Comparison of ENCODE assay signal across 15 cellular contexts in the genomic region with DNA sequence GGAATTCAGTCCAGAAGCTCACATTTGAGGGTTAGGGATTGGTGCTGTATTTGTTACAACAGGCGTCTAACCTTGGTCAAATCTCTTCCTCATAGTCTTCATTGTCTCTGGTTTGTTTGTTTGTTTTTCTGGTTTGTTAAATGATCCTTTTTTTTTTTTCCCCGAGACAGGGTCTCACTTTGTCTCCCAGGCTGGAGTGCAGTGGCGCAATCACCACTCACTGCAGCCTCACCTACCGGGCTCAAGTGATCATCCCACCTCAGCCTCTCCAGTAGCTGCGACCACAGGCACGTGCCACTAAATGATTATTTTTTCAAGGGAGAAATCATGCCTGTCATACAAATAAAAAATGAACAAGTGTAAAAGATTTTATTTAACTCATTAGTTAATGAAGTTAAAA. TPM values are rescaled to one million over a fixed set of nuclear protein-coding genes. Genes with fewer than 3 reads are reported as not detected.
DNase-seq lines count a peak whose midpoint lies in the region; ATAC-seq, FAIRE-seq and TF ChIP-seq lines count a peak whose summit lies in the region.
"Had no signal": no experiment of that assay in that cellular context is flagged by ENCODE, and none has a peak within 500 bp of the region (broad histone marks: within the 10 kb centered on the region; RNA-seq: fewer than 3 reads in every experiment).

No MANE protein-coding gene starts in this region.

- no peak for TF ChIP-seq POLR2A in transverse colon (IDR thresholded peaks at IDR 0.05)

- H3K4me1 Mint-ChIP-seq in activated CD4-positive, alpha-beta memory T cell treated with anti-CD3 and anti-CD28 coated beads, Interleukin-2, amount 10 ng/mL, durations not matched to agents 7 days and 5 days, result peaks cover 34% of the 10 kb centered on the region
- peaks cover 11% of the 10 kb centered on the region for H3K4me1 Mint-ChIP-seq in activated CD4-positive, alpha-beta memory T cell treated with anti-CD3 and anti-CD28 coated beads for 36 hours (ENCODE audit: low read depth)
- peaks cover 12% of the 10 kb centered on the region for H3K4me1 Mint-ChIP-seq in Calu3 (ENCODE audit: low read depth, unreplicated experiment)
- peaks cover 10% of the 10 kb centered on the region for H3K4me1 Mint-ChIP-seq in astrocyte (ENCODE audit: low read depth, unreplicated experiment)
- peaks cover 9% of the 10 kb centered on the region for H3K4me1 Mint-ChIP-seq in neural crest cell

- POLR2A ChIA-PET in activated CD4-positive, alpha-beta memory T cell treated with anti-CD3 and anti-CD28 coated beads, Interleukin-2, amount 10 ng/mL, durations not matched to agents 7 days and 5 days (lab: Charles Lee), result interaction anchor here (1.0 kb wide), 1 partner anchor 11 kb away, joined by 3 read pairs; no protein-coding TSS in a partner anchor
- POLR2A ChIA-PET in activated CD4-positive, alpha-beta memory T cell treated with anti-CD3 and anti-CD28 coated beads for 36 hours (lab: Charles Lee), result interaction anchor here (0.6 kb wide), 1 partner anchor 71 kb away, joined by 3 read pairs; no protein-coding TSS in a partner anchor

- TF ChIP-seq EP300 in transverse colon (IDR thresholded peaks at IDR 0.05; ENCODE audit: low read depth), result no peak

- H3K27me3 Mint-ChIP-seq in activated CD4-positive, alpha-beta memory T cell treated with anti-CD3 and anti-CD28 coated beads, Interleukin-2, amount 10 ng/mL, durations not matched to agents 7 days and 5 days, result peaks cover 19% of the 10 kb centered on the region
- H3K27me3 Mint-ChIP-seq in activated CD4-positive, alpha-beta memory T cell treated with anti-CD3 and anti-CD28 coated beads for 36 hours, result peaks cover 24% of the 10 kb centered on the region
- peaks cover 50% of the 10 kb centered on the region for H3K27me3 Mint-ChIP-seq in Calu3 (ENCODE audit: unreplicated experiment)
- no peaks in the 10 kb centered on the region for H3K27me3 Mint-ChIP-seq in astrocyte (ENCODE audit: low read depth, unreplicated experiment)
- peaks cover 3% of the 10 kb centered on the region for H3K27me3 Mint-ChIP-seq in neural crest cell (ENCODE audit: low read depth)

- H3K9ac ChIP-seq in astrocyte (ENCODE audit: low read length), result no peak overlapping the region

- no peaks in the 10 kb centered on the region for H3K27me3 ChIP-seq in astrocyte (ENCODE audit: insufficient read depth, low read length)
- no peaks in the 10 kb centered on the region for H3K27me3 ChIP-seq in transverse colon

- peak overlapping the region; percentile 75 for H3K4me3 Mint-ChIP-seq in activated CD4-positive, alpha-beta memory T cell treated with anti-CD3 and anti-CD28 coated beads, Interleukin-2, amount 10 ng/mL, durations not matched to agents 7 days and 5 days
- no peak overlapping the region for H3K4me3 Mint-ChIP-seq in activated CD4-positive, alpha-beta memory T cell treated with anti-CD3 and anti-CD28 coated beads for 36 hours
- H3K4me3 Mint-ChIP-seq in Calu3 (ENCODE audit: low read depth, unreplicated experiment), result peak overlapping the region; percentile 70
- H3K4me3 Mint-ChIP-seq in astrocyte (ENCODE audit: unreplicated experiment), result peak overlapping the region; percentile 65
- peak overlapping the region; percentile 62 for H3K4me3 Mint-ChIP-seq in neural crest cell

- no peak for ATAC-seq in GM19452 (IDR thresholded peaks at IDR 0.05; ENCODE audit: unreplicated experiment)

- H3K36me3 ChIP-seq in astrocyte (ENCODE audit: insufficient read depth, low read length) (no peaks in the 10 kb centered on the region), transverse colon (no peaks in the 10 kb centered on the region)

- CTCF ChIA-PET in activated CD4-positive, alpha-beta memory T cell treated with anti-CD3 and anti-CD28 coated beads, Interleukin-2, amount 10 ng/mL, durations not matched to agents 7 days and 5 days (lab: Charles Lee), result interaction anchor here (0.7 to 1.1 kb wide), 4 partner anchors 12 to 284 kb away, joined by 3 to 6 read pairs (median 4); no protein-coding TSS in a partner anchor
- CTCF ChIA-PET in activated CD4-positive, alpha-beta memory T cell treated with anti-CD3 and anti-CD28 coated beads for 36 hours (lab: Charles Lee), result interaction anchor here (0.8 to 5.6 kb wide), 4 partner anchors 12 to 284 kb away, joined by 3 to 41 read pairs (median 4); a partner anchor contains a TSS
- CTCF ChIA-PET in Calu3 (lab: Charles Lee), result interaction anchor here (1.1 to 1.3 kb wide), 2 partner anchors 284 to 446 kb away, joined by 3 to 7 read pairs; no protein-coding TSS in a partner anchor

- WGBS in transverse colon (ENCODE audit: low coverage in 1 of 2), 2 donors, result 73 to 81% methylated on average over 6 of the region's 6 CpGs

- H3K79me2 ChIP-seq in astrocyte (ENCODE audit: insufficient read depth, low read length), result no peaks in the 10 kb centered on the region

- H4K20me1 ChIP-seq in astrocyte (ENCODE audit: insufficient read depth, low read length), result no peaks in the 10 kb centered on the region

- no peak overlapping the region for H3K4me2 ChIP-seq in astrocyte (ENCODE audit: low read length)

- H3K27ac ChIP-seq in astrocyte (ENCODE audit: low read depth, low read length) (no peak overlapping the region), transverse colon (no peak overlapping the region)

- BruUV-seq in Calu3 (replicated peaks; lab: Mats Ljungman, UMichigan), result no TSS peak

- H2AFZ ChIP-seq in astrocyte (ENCODE audit: low read depth, low read length), result no peak overlapping the region

- H3K27ac Mint-ChIP-seq in activated CD4-positive, alpha-beta memory T cell treated with anti-CD3 and anti-CD28 coated beads, Interleukin-2, amount 10 ng/mL, durations not matched to agents 7 days and 5 days, result no peak overlapping the region
- no peak overlapping the region for H3K27ac Mint-ChIP-seq in activated CD4-positive, alpha-beta memory T cell treated with anti-CD3 and anti-CD28 coated beads for 36 hours
- H3K27ac Mint-ChIP-seq in Calu3 (ENCODE audit: unreplicated experiment) (no peak overlapping the region), astrocyte (ENCODE audit: unreplicated experiment) (no peak overlapping the region), neural crest cell (ENCODE audit: unreplicated experiment) (no peak overlapping the region)

- in situ Hi-C loops in transverse colon (cut with MboI; ENCODE audit: low pct_ligation_motif_present in 1 of 4, low pct_unique_long_range_greater_than_20kb in 1 of 4, low sequenced_read_pairs in 3 of 4), result loop anchor here (5.0 to 25.0 kb wide), 4 partner anchors 277 to 464 kb away; no protein-coding TSS in a partner anchor

- no peaks in the 10 kb centered on the region for H3K4me1 ChIP-seq in astrocyte (ENCODE audit: insufficient read depth, low read length)
- peaks cover 3 to 14% (median 11%) of the 10 kb centered on the region in 4 donors for H3K4me1 ChIP-seq in transverse colon

- TF ChIP-seq CTCF in Calu3 (IDR thresholded peaks at IDR 0.05; ENCODE audit: unreplicated experiment) (no peak), astrocyte (IDR thresholded peaks at IDR 0.05; ENCODE audit: insufficient read depth, low read depth, low read length) (no peak), neural crest cell (conservative IDR thresholded peaks at IDR 0.05) (no peak), transverse colon (IDR thresholded peaks at IDR 0.05) (no peak)

- H3K36me3 Mint-ChIP-seq in activated CD4-positive, alpha-beta memory T cell treated with anti-CD3 and anti-CD28 coated beads, Interleukin-2, amount 10 ng/mL, durations not matched to agents 7 days and 5 days (ENCODE audit: low read depth), result no peaks in the 10 kb centered on the region
- H3K36me3 Mint-ChIP-seq in activated CD4-positive, alpha-beta memory T cell treated with anti-CD3 and anti-CD28 coated beads for 36 hours, result no peaks in the 10 kb centered on the region
- H3K36me3 Mint-ChIP-seq in Calu3 (ENCODE audit: insufficient read depth, unreplicated experiment), result peaks cover 11% of the 10 kb centered on the region
- H3K36me3 Mint-ChIP-seq in astrocyte (ENCODE audit: low read depth, unreplicated experiment), result no peaks in the 10 kb centered on the region
- H3K36me3 Mint-ChIP-seq in neural crest cell (ENCODE audit: low read depth), result no peaks in the 10 kb centered on the region

- intact Hi-C loops in activated CD4-positive, alpha-beta memory T cell treated with anti-CD3 and anti-CD28 coated beads for 36 hours (cut with micrococcal nuclease), result no loop called here
- intact Hi-C loops in Calu3 (cut with micrococcal nuclease; ENCODE audit: unreplicated experiment), result loop anchor here (1.0 to 2.0 kb wide), 2 partner anchors 283 to 447 kb away; no protein-coding TSS in a partner anchor
- intact Hi-C loops in transverse colon (cut with DNase I; ENCODE audit: low total_unique reads), result no loop called here

- no peak for FAIRE-seq in astrocyte (lab: Jason Lieb, UNC)
- FAIRE-seq: endometrium, frontal cortex, small intestine had no signal

- H3K9me3 ChIP-seq in astrocyte (ENCODE audit: insufficient read depth, low read depth, low read length) (no peaks in the 10 kb centered on the region), transverse colon (no peaks in the 10 kb centered on the region)

- no peaks in the 10 kb centered on the region for H3K9me3 Mint-ChIP-seq in activated CD4-positive, alpha-beta memory T cell treated with anti-CD3 and anti-CD28 coated beads, Interleukin-2, amount 10 ng/mL, durations not matched to agents 7 days and 5 days
- H3K9me3 Mint-ChIP-seq in activated CD4-positive, alpha-beta memory T cell treated with anti-CD3 and anti-CD28 coated beads for 36 hours, result no peaks in the 10 kb centered on the region
- H3K9me3 Mint-ChIP-seq in Calu3 (ENCODE audit: low read depth, unreplicated experiment) (no peaks in the 10 kb centered on the region), astrocyte (ENCODE audit: unreplicated experiment) (no peaks in the 10 kb centered on the region), neural crest cell (no peaks in the 10 kb centered on the region)

- H3K4me3 ChIP-seq in astrocyte (ENCODE audit: insufficient read depth, low read depth, low read length), result no peak overlapping the region
- H3K4me3 ChIP-seq in transverse colon, result no peak overlapping the region

- no peak for DNase-seq in activated CD4-positive, alpha-beta memory T cell treated with anti-CD3 and anti-CD28 coated beads, Interleukin-2, amount 10 ng/mL, durations not matched to agents 7 days and 5 days
- no peak for DNase-seq in activated CD4-positive, alpha-beta memory T cell treated with anti-CD3 and anti-CD28 coated beads for 36 hours
- DNase-seq in Calu3 (no peak), astrocyte (ENCODE audit: low read depth) (no peak), neural crest cell (ENCODE audit: low read depth, low spot score) (no peak), transverse colon (no peak), A172 (ENCODE audit: low spot score) (no peak)
- DNase-seq: DND-41, NCI-H1930, NCI-H774, occipital lobe had no signal

RNA-seq across cellular contexts. Expression of a gene that starts 14.3 kb away (rescaled TPM):
- total RNA-seq in activated CD4-positive, alpha-beta memory T cell treated with anti-CD3 and anti-CD28 coated beads, Interleukin-2, amount 10 ng/mL, durations not matched to agents 7 days and 5 days, result 10 to 100 TPM; 83.6 to 84.7 TPM
- 10 to 100 TPM; 60.9 to 61.5 TPM for total RNA-seq in activated CD4-positive, alpha-beta memory T cell treated with anti-CD3 and anti-CD28 coated beads for 36 hours
- total RNA-seq in Calu3 (2022) (82.7 and 84.4 TPM in 2 replicates), astrocyte (67.3 and 72.1 TPM in 2 replicates), neural crest cell (39.7 and 41.8 TPM in 2 replicates), transverse colon (10 to 100 TPM; 31.7 to 87.2 (median 53.4) TPM)
- 69.7 and 70.8 TPM in 2 replicates for total RNA-seq in A172 (2014; rRNA removed; shearing (Covaris generic))
